ENCODE assay signal across 8 cellular contexts in genomic region chr12:75641031-75641780, GRCh38.
DNase-seq lines count a peak whose midpoint lies in the region; ATAC-seq, FAIRE-seq and TF ChIP-seq lines count a peak whose summit lies in the region.

No MANE protein-coding gene starts in this region.

- DNase-seq in heart left ventricle = peak in 2 of 5 donors; percentile 15 to 26
- no peak for DNase-seq in right atrium auricular region (ENCODE audit: low spot score)
- peak; percentile 93 for DNase-seq in RCC 7860 (ENCODE audit: low spot score)
- DNase-seq in astrocyte of the hippocampus (ENCODE audit: low read depth, low spot score) = peak; percentile 85
- DNase-seq in sciatic nerve (ENCODE audit: low spot score) = no peak
- DNase-seq in type B pancreatic cell (ENCODE audit: extremely low spot score, unreplicated experiment) = no peak
- DNase-seq in COR-L47 (lab: John Stamatoyannopoulos, UW) = no peak

- no peak overlapping the region for H3K27ac Mint-ChIP-seq in type B pancreatic cell

- no peaks in the 10 kb centered on the region for H3K36me3 Mint-ChIP-seq in type B pancreatic cell

- peak; percentile 94 for FAIRE-seq in RCC 7860 (lab: Jason Lieb, UNC)

- TF ChIP-seq CTCF in heart left ventricle (IDR thresholded peaks at IDR 0.05) = no peak
- no peak for TF ChIP-seq CTCF in right atrium auricular region (IDR thresholded peaks at IDR 0.05)
- TF ChIP-seq CTCF in type B pancreatic cell (conservative IDR thresholded peaks at IDR 0.05) = no peak

- H3K27ac ChIP-seq in heart left ventricle (peak overlapping the region in 2 of 12 donors; percentile 36 to 38), right atrium auricular region (no peak overlapping the region)

- ATAC-seq in heart left ventricle (peak in 3 of 4 donors; percentile 54 to 92 (median 67)), HG03039 (IDR thresholded peaks at IDR 0.05; ENCODE audit: unreplicated experiment) (peak; percentile 99), sciatic nerve (peak; percentile 68)

- 74 to 83% (median 76%) methylated on average over 4 of the region's 4 CpGs for whole genome bisulfite sequencing in heart left ventricle, 4 donors

- no peaks in the 10 kb centered on the region for H3K27me3 Mint-ChIP-seq in type B pancreatic cell

- H3K4me1 ChIP-seq in heart left ventricle (peaks cover 0 to 13% (median 0%) of the 10 kb centered on the region in 12 donors), right atrium auricular region (no peaks in the 10 kb centered on the region)

- no peak overlapping the region for H3K4me3 Mint-ChIP-seq in type B pancreatic cell

- intact Hi-C loops in heart left ventricle (cut with DNase I) (no loop called here), sciatic nerve (cut with DNase I) (no loop called here)

- peaks cover 42% of the 10 kb centered on the region for H3K4me1 Mint-ChIP-seq in type B pancreatic cell (ENCODE audit: unreplicated experiment)

- H3K36me3 ChIP-seq in heart left ventricle (no peaks in the 10 kb centered on the region), right atrium auricular region (no peaks in the 10 kb centered on the region)

- no peaks in the 10 kb centered on the region for H3K9me3 ChIP-seq in heart left ventricle
- no peaks in the 10 kb centered on the region for H3K9me3 ChIP-seq in right atrium auricular region

- H3K4me3 ChIP-seq in heart left ventricle = no peak overlapping the region
- H3K4me3 ChIP-seq in right atrium auricular region = no peak overlapping the region

- H3K27me3 ChIP-seq in heart left ventricle (no peaks in the 10 kb centered on the region), right atrium auricular region (no peaks in the 10 kb centered on the region)

- TF ChIP-seq POLR2A in heart left ventricle (IDR thresholded peaks at IDR 0.05) = no peak

- H3K9me3 Mint-ChIP-seq in type B pancreatic cell = no peaks in the 10 kb centered on the region

Comparison
In these comparisons a context has a peak if more than half of its experiments do, and no peak if none do; other contexts are left out.
1. DNase-seq: peak in RCC 7860 (single experiment) and astrocyte of the hippocampus (single experiment); none in right atrium auricular region (single experiment), sciatic nerve (single experiment), type B pancreatic cell (single experiment) and COR-L47 (single experiment).
2. Peak in every context shown above with its lines, with median percentiles within 50 percentile points of each other: ATAC-seq.